ENCODE assay signal across 8 cellular contexts in the genomic region with DNA sequence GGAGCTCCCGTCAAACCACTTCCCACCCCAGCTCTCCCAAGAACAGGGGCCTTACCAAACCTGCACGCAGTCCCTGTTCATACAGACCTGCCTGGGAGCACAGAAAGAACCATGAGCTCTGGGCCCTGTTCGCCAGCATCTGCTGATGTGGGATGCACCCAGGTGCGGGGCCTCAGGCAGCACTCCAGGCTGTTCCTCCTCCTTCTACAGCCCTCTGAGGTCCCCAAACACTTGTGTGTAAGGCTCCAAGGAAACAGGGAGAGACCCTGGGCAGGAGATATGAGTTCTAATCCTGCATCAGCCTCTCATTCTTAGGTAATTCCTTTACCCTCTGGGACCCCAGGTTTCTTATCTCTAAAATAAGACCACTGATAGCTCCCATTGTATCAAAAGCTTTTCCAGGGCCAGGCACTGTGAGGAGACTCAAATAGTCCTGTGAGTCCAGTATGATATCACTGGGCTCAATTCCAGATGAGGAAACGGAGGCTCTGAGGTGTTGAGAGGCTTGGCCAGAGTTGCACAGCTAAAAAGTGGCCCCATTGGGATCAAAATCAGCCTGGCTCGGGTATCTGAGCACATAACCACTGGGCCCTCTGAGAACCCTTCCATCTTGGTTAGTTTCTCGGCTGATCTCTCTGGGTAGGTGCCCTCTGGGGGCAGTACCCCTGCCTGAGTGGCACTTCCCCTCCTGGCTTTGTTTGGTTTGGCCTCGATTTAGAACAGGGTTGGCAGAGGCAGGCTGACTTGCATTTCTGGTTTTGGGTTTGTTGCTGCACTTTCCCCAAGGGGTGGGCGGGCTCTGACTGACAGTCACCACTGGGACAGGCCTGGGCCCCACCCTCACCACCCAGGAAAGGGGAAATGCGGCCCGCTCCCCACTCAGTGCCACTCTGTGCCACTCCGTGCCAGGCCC.
A peak's percentile ranks its signal among the peaks of the same experiment; 100 is the strongest.
DNase-seq lines count a peak whose midpoint lies in the region; ATAC-seq and TF ChIP-seq lines count a peak whose summit lies in the region.

No MANE protein-coding gene starts in this region.

- no peaks in the 10 kb centered on the region for H3K36me3 ChIP-seq in brain microvascular endothelial cell (replicated peaks)

- H3K4me1 Mint-ChIP-seq in T-helper 1 cell treated with Interleukin-12 subunit alpha and Interleukin-12 subunit beta and Interleukin-4 antibody, amounts not matched to agents 30 μg/mL and 1 μg/mL, for 36 hours (ENCODE audit: low read depth) = peaks cover 49% of the 10 kb centered on the region
- peaks cover 52% of the 10 kb centered on the region for H3K4me1 Mint-ChIP-seq in memory B cell

- H3K9me3 Mint-ChIP-seq in T-helper 1 cell treated with Interleukin-12 subunit alpha and Interleukin-12 subunit beta and Interleukin-4 antibody, amounts not matched to agents 30 μg/mL and 1 μg/mL, for 36 hours = no peaks in the 10 kb centered on the region
- H3K9me3 Mint-ChIP-seq in memory B cell = no peaks in the 10 kb centered on the region

- peak; percentile 14 for ATAC-seq in GM21786 (IDR thresholded peaks at IDR 0.05; ENCODE audit: unreplicated experiment)
- ATAC-seq in memory B cell (ENCODE audit: low read depth) = peak; percentile 48
- ATAC-seq in GM19035 (IDR thresholded peaks at IDR 0.05; ENCODE audit: unreplicated experiment) = no peak
- ATAC-seq in HG02642 (IDR thresholded peaks at IDR 0.05; ENCODE audit: poor library complexity, unreplicated experiment) = no peak

- peaks cover 7% of the 10 kb centered on the region for H3K36me3 Mint-ChIP-seq in T-helper 1 cell treated with Interleukin-12 subunit alpha and Interleukin-12 subunit beta and Interleukin-4 antibody, amounts not matched to agents 30 μg/mL and 1 μg/mL, for 36 hours (ENCODE audit: low read depth)
- H3K36me3 Mint-ChIP-seq in memory B cell = peaks cover 10% of the 10 kb centered on the region

- H3K27ac ChIP-seq in brain microvascular endothelial cell = peak overlapping the region; percentile 67

- DNase-seq in brain microvascular endothelial cell (no peak), memory B cell (ENCODE audit: low spot score in 2 of 2) (peak; percentile 50 to 54), NCI-H524 (lab: John Stamatoyannopoulos, UW) (no peak)
- DNase-seq in stimulated activated CD8-positive, alpha-beta memory T cell treated with anti-CD3 and anti-CD28 coated beads, Interleukin-15, amount 100 ng/mL, for 24 hours (ENCODE audit: low read depth) = peak; percentile 27

- in situ Hi-C loops in brain microvascular endothelial cell (cut with HindIII; ENCODE audit: low pct_ligation_motif_present, low sequenced_read_pairs) = loop anchor here (10.0 kb wide), 1 partner anchor 75 kb away; no protein-coding TSS in a partner anchor

- no peaks in the 10 kb centered on the region for H3K27me3 Mint-ChIP-seq in T-helper 1 cell treated with Interleukin-12 subunit alpha and Interleukin-12 subunit beta and Interleukin-4 antibody, amounts not matched to agents 30 μg/mL and 1 μg/mL, for 36 hours (ENCODE audit: low read depth)
- H3K27me3 Mint-ChIP-seq in memory B cell = no peaks in the 10 kb centered on the region

- TF ChIP-seq CTCF in brain microvascular endothelial cell (IDR thresholded peaks at IDR 0.05; ENCODE audit: low read depth, low read length, missing control alignments) = no peak

- H3K4me3 Mint-ChIP-seq in T-helper 1 cell treated with Interleukin-12 subunit alpha and Interleukin-12 subunit beta and Interleukin-4 antibody, amounts not matched to agents 30 μg/mL and 1 μg/mL, for 36 hours = peak overlapping the region; percentile 67
- H3K4me3 Mint-ChIP-seq in memory B cell = peak overlapping the region; percentile 75

- no peaks in the 10 kb centered on the region for H3K27me3 ChIP-seq in brain microvascular endothelial cell (replicated peaks)

- peak overlapping the region; percentile 82 for H3K27ac Mint-ChIP-seq in T-helper 1 cell treated with Interleukin-12 subunit alpha and Interleukin-12 subunit beta and Interleukin-4 antibody, amounts not matched to agents 30 μg/mL and 1 μg/mL, for 36 hours
- peak overlapping the region; percentile 88 for H3K27ac Mint-ChIP-seq in memory B cell

- H3K4me3 ChIP-seq in brain microvascular endothelial cell (ENCODE audit: low read depth, low read length) = no peak overlapping the region

Comparison
In these comparisons a context has a peak if more than half of its experiments do, and no peak if none do; other contexts are left out.
1. ATAC-seq: peak in GM21786 (single experiment) and memory B cell (single experiment); none in GM19035 (single experiment) and HG02642 (single experiment).
2. DNase-seq: peak in memory B cell (2 of 2) and stimulated activated CD8-positive, alpha-beta memory T cell treated with anti-CD3 and anti-CD28 coated beads, Interleukin-15, amount 100 ng/mL, for 24 hours (single experiment); none in brain microvascular endothelial cell (single experiment) and NCI-H524 (0 of 2).